1 cellular context compared by ENCODE assay signal in the genomic region with DNA sequence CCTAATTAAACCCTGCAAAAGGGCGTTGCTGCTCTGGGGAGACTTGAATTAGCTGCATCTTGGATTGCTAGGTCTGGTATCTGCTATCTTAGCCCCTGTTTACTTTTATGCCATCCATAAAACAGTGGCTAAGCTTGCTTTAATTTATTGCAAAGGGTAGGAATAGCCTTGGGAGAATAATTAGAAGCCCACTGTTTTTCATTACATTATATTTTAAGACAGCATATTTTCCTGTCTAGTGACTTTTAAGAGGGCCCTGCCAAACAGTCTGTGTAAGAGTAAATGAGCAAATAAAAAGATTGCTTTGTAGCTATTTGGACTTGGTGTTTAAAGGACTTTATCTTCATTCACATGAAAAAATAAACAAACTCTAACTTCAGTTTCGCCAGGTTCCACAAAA.
TF ChIP-seq lines count a peak whose summit lies in the region.

No MANE protein-coding gene starts in this region.

TF ChIP-seq in HEK293, 187 proteins besides CTCF, POLR2A, EP300 and RAD21 (continued from another document):
- peak; percentile 46; the same call in 1 of the 2 replicates for TF ChIP-seq TRIM28 (IDR thresholded peaks at IDR 0.05; ENCODE audit: borderline replicate concordance, low read length)
- TF ChIP-seq ZNF560 (tag by site-specific recombination; IDR thresholded peaks at IDR 0.05; ENCODE audit: borderline replicate concordance): no peak
- TF ChIP-seq HOXD13 (CRISPR knock-in tag; IDR thresholded peaks at IDR 0.05; ENCODE audit: borderline replicate concordance): peak; percentile 62; the same call in 1 of the 2 replicates
- TF ChIP-seq ZNF658 (tag by site-specific recombination; IDR thresholded peaks at IDR 0.05): no peak
- no peak for TF ChIP-seq ZNF549 (tag by site-specific recombination; IDR thresholded peaks at IDR 0.05)
- no peak for TF ChIP-seq ZNF670 (tag by site-specific recombination; IDR thresholded peaks at IDR 0.05; ENCODE audit: low read depth)
- 0 out of 2 replicates have a peak, but pooled peaks have one; percentile 57 for TF ChIP-seq ZSCAN30 (tag by site-specific recombination; IDR thresholded peaks at IDR 0.05)
- TF ChIP-seq, protein P1, sequence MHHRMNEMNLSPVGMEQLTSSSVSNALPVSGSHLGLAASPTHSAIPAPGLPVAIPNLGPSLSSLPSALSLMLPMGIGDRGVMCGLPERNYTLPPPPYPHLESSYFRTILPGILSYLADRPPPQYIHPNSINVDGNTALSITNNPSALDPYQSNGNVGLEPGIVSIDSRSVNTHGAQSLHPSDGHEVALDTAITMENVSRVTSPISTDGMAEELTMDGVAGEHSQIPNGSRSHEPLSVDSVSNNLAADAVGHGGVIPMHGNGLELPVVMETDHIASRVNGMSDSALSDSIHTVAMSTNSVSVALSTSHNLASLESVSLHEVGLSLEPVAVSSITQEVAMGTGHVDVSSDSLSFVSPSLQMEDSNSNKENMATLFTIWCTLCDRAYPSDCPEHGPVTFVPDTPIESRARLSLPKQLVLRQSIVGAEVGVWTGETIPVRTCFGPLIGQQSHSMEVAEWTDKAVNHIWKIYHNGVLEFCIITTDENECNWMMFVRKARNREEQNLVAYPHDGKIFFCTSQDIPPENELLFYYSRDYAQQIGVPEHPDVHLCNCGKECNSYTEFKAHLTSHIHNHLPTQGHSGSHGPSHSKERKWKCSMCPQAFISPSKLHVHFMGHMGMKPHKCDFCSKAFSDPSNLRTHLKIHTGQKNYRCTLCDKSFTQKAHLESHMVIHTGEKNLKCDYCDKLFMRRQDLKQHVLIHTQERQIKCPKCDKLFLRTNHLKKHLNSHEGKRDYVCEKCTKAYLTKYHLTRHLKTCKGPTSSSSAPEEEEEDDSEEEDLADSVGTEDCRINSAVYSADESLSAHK (tag by site-specific recombination; IDR thresholded peaks at IDR 0.05): peak; percentile 76
- TF ChIP-seq ZBTB8A (tag by site-specific recombination; IDR thresholded peaks at IDR 0.05): peak; percentile 69; the same call in 1 of the 2 replicates
- no peak for TF ChIP-seq HOXC10 (CRISPR knock-in tag; IDR thresholded peaks at IDR 0.05)
- no peak for TF ChIP-seq ZNF660 (tag by site-specific recombination; IDR thresholded peaks at IDR 0.05)
- no peak for TF ChIP-seq EGR2 (tag by site-specific recombination; IDR thresholded peaks at IDR 0.05; ENCODE audit: low read depth)
- TF ChIP-seq ZNF624 (tag by site-specific recombination; IDR thresholded peaks at IDR 0.05): no peak
- TF ChIP-seq SP7 (tag by site-specific recombination; IDR thresholded peaks at IDR 0.05): no peak
- TF ChIP-seq, protein P2, sequence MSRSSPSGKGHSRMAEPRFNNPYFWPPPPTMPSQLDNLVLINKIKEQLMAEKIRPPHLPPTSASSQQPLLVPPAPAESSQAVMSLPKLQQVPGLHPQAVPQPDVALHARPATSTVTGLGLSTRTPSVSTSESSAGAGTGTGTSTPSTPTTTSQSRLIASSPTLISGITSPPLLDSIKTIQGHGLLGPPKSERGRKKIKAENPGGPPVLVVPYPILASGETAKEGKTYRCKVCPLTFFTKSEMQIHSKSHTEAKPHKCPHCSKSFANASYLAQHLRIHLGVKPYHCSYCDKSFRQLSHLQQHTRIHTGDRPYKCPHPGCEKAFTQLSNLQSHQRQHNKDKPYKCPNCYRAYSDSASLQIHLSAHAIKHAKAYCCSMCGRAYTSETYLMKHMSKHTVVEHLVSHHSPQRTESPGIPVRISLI (tag by site-specific recombination; IDR thresholded peaks at IDR 0.05): no peak
- TF ChIP-seq ZNF132 (tag by site-specific recombination; IDR thresholded peaks at IDR 0.05; ENCODE audit: borderline replicate concordance): no peak
- no peak for TF ChIP-seq SP3 (tag by site-specific recombination; IDR thresholded peaks at IDR 0.05)
- peak; percentile 83 for TF ChIP-seq ZNF843 (tag by site-specific recombination; IDR thresholded peaks at IDR 0.05)
- TF ChIP-seq, protein P3, sequence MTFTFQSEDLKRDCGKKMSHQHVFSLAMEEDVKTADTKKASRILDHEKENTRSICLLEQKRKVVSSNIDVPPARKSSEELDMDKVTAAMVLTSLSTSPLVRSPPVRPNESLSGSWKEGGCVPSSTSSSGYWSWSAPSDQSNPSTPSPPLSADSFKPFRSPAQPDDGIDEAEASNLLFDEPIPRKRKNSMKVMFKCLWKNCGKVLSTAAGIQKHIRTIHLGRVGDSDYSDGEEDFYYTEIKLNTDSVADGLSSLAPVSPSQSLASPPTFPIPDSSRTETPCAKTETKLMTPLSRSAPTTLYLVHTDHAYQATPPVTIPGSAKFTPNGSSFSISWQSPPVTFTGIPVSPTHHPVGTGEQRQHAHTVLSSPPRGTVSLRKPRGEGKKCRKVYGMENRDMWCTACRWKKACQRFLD (tag by site-specific recombination; IDR thresholded peaks at IDR 0.05): no peak
- no peak for TF ChIP-seq HOXA7 (CRISPR knock-in tag; IDR thresholded peaks at IDR 0.05; ENCODE audit: borderline replicate concordance)
- TF ChIP-seq ZNF837 (tag by site-specific recombination; IDR thresholded peaks at IDR 0.05): no peak
- no peak for TF ChIP-seq MYNN (tag by site-specific recombination; IDR thresholded peaks at IDR 0.05; ENCODE audit: borderline replicate concordance)
- TF ChIP-seq ZBTB21 (tag by site-specific recombination; IDR thresholded peaks at IDR 0.05): no peak
- peak; percentile 48; the same call in 1 of the 2 replicates for TF ChIP-seq WT1 (tag by site-specific recombination; IDR thresholded peaks at IDR 0.05)
- TF ChIP-seq ZSCAN23 (tag by site-specific recombination; IDR thresholded peaks at IDR 0.05): no peak
- TF ChIP-seq, protein P4, sequence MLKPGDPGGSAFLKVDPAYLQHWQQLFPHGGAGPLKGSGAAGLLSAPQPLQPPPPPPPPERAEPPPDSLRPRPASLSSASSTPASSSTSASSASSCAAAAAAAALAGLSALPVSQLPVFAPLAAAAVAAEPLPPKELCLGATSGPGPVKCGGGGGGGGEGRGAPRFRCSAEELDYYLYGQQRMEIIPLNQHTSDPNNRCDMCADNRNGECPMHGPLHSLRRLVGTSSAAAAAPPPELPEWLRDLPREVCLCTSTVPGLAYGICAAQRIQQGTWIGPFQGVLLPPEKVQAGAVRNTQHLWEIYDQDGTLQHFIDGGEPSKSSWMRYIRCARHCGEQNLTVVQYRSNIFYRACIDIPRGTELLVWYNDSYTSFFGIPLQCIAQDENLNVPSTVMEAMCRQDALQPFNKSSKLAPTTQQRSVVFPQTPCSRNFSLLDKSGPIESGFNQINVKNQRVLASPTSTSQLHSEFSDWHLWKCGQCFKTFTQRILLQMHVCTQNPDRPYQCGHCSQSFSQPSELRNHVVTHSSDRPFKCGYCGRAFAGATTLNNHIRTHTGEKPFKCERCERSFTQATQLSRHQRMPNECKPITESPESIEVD (tag by site-specific recombination; IDR thresholded peaks at IDR 0.05): peak; percentile 67
- TF ChIP-seq, protein P5, sequence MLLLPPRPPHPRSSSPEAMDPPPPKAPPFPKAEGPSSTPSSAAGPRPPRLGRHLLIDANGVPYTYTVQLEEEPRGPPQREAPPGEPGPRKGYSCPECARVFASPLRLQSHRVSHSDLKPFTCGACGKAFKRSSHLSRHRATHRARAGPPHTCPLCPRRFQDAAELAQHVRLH (tag by site-specific recombination; IDR thresholded peaks at IDR 0.05): peak; percentile 90
- TF ChIP-seq ZNF146 (tag by site-specific recombination; IDR thresholded peaks at IDR 0.05): no peak
- TF ChIP-seq OVOL3 (tag by site-specific recombination; IDR thresholded peaks at IDR 0.05): peak; percentile 40; the same call in 1 of the 2 replicates
- no peak for TF ChIP-seq ZNF707 (tag by site-specific recombination; IDR thresholded peaks at IDR 0.05)
- peak; percentile 63; the same call in 1 of the 2 replicates for TF ChIP-seq KLF7 (tag by site-specific recombination; IDR thresholded peaks at IDR 0.05; ENCODE audit: borderline replicate concordance)
- no peak for TF ChIP-seq ZBTB17 (tag by site-specific recombination; IDR thresholded peaks at IDR 0.05)
- peak; percentile 55; the same call in 1 of the 2 replicates for TF ChIP-seq TCF7L2 (IDR thresholded peaks at IDR 0.05; ENCODE audit: borderline replicate concordance, low read depth, low read length)
- no peak for TF ChIP-seq ZNF501 (tag by site-specific recombination; IDR thresholded peaks at IDR 0.05)
- no peak for TF ChIP-seq ZNF155 (tag by site-specific recombination; IDR thresholded peaks at IDR 0.05)
- TF ChIP-seq ZNF555 (tag by site-specific recombination; conservative IDR thresholded peaks at IDR 0.05): no peak
- peak; percentile 40 for TF ChIP-seq GLIS1 (tag by site-specific recombination; IDR thresholded peaks at IDR 0.05)
- TF ChIP-seq, protein P6, sequence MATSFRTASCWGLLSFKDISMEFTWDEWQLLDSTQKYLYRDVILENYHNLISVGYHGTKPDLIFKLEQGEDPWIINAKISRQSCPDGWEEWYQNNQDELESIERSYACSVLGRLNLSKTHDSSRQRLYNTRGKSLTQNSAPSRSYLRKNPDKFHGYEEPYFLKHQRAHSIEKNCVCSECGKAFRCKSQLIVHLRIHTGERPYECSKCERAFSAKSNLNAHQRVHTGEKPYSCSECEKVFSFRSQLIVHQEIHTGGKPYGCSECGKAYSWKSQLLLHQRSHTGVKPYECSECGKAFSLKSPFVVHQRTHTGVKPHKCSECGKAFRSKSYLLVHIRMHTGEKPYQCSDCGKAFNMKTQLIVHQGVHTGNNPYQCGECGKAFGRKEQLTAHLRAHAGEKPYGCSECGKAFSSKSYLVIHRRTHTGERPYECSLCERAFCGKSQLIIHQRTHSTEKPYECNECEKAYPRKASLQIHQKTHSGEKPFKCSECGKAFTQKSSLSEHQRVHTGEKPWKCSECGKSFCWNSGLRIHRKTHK (tag by site-specific recombination; IDR thresholded peaks at IDR 0.05): no peak
- no peak for TF ChIP-seq ZNF585B (tag by site-specific recombination; IDR thresholded peaks at IDR 0.05)
- TF ChIP-seq, protein P7, sequence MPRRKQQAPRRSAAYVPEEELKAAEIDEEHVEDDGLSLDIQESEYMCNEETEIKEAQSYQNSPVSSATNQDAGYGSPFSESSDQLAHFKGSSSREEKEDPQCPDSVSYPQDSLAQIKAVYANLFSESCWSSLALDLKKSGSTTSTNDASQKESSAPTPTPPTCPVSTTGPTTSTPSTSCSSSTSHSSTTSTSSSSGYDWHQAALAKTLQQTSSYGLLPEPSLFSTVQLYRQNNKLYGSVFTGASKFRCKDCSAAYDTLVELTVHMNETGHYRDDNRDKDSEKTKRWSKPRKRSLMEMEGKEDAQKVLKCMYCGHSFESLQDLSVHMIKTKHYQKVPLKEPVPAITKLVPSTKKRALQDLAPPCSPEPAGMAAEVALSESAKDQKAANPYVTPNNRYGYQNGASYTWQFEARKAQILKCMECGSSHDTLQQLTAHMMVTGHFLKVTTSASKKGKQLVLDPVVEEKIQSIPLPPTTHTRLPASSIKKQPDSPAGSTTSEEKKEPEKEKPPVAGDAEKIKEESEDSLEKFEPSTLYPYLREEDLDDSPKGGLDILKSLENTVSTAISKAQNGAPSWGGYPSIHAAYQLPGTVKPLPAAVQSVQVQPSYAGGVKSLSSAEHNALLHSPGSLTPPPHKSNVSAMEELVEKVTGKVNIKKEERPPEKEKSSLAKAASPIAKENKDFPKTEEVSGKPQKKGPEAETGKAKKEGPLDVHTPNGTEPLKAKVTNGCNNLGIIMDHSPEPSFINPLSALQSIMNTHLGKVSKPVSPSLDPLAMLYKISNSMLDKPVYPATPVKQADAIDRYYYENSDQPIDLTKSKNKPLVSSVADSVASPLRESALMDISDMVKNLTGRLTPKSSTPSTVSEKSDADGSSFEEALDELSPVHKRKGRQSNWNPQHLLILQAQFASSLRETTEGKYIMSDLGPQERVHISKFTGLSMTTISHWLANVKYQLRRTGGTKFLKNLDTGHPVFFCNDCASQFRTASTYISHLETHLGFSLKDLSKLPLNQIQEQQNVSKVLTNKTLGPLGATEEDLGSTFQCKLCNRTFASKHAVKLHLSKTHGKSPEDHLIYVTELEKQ (tag by site-specific recombination; IDR thresholded peaks at IDR 0.05; ENCODE audit: borderline replicate concordance): no peak
- TF ChIP-seq ZXDB (tag by site-specific recombination; IDR thresholded peaks at IDR 0.05): 0 out of 2 replicates have a peak, but pooled peaks have one; percentile 48
- TF ChIP-seq ZNF133 (tag by site-specific recombination; IDR thresholded peaks at IDR 0.05): no peak
